Comparison of ENCODE assay signal across 8 cellular contexts in the genomic region with DNA sequence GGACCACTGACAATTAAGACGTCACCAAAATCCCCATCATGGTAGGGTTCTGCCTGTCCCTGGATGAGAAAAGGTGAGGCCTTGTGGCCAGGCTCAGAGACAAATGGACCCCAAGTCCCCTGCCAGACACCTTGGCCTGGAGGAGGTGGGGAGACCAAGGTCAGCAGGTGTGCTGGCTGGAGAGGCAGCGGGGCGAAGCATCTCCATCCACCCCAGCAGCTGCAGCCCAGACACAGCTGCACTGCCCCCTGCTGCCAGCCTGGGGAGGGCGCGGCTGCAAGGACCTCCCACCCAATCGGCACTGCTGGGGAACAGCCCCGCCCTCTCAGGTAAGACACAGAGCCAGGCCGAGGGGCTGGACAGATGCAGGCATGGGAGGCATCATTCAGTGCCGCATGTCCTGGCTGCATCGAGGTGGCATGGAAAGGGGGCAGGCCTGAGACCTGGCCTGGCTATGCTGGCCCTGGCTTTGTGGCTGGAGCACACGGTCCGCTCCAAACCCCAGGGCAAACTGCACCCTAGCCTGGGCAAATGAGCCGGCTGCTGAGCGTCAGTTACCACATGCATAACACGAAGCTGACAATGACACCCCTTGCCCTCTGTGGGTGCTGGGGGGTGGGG. TPM values are rescaled to one million over a fixed set of nuclear protein-coding genes. Genes with fewer than 3 reads are reported as not detected.
DNase-seq lines count a peak whose midpoint lies in the region; ATAC-seq and TF ChIP-seq lines count a peak whose summit lies in the region.

No MANE protein-coding gene starts in this region.

- no peaks in the 10 kb centered on the region for H3K27me3 ChIP-seq in endodermal cell (ENCODE audit: control insufficient read depth, insufficient read depth, low read length, poor library complexity, severe bottlenecking)

- peaks cover 15% of the 10 kb centered on the region for H3K4me1 Mint-ChIP-seq in endodermal cell

- 55 to 60% methylated on average over 3 to 15 of the region's 15 CpGs for WGBS in endodermal cell (ENCODE audit: insufficient coverage in 1 of 2, insufficient read length in 1 of 2), 2 experiments

- no peak overlapping the region for H3K4me3 ChIP-seq in endodermal cell (ENCODE audit: low read length)

- TF ChIP-seq RAD21 in Ishikawa (IDR thresholded peaks at IDR 0.05; ENCODE audit: low read depth) = peak; percentile 61

- H3K36me3 ChIP-seq in endodermal cell (ENCODE audit: control insufficient read depth, insufficient read depth, low read length) = no peaks in the 10 kb centered on the region

- peak; percentile 11 for DNase-seq in G401 (ENCODE audit: low spot score)
- peak; percentile 46 for DNase-seq in activated CD4-positive, alpha-beta T cell treated with anti-CD3 and anti-CD28 coated beads, Interleukin-2, amount 50 U/mL, for 24 hours (ENCODE audit: low read depth in 1 of 2, low spot score in 1 of 2)
- DNase-seq in endodermal cell = peak; percentile 96
- DNase-seq in stimulated activated CD4-positive, alpha-beta T cell treated with anti-CD3 and anti-CD28 coated beads, Interleukin-15, amount 100 ng/mL, for 1 hour (ENCODE audit: low read depth in 1 of 2, low spot score in 1 of 2) = peak; percentile 51 to 64
- DNase-seq in ACHN = no peak
- DNase-seq in COLO829 (ENCODE audit: low spot score) = no peak

- in situ Hi-C loops in G401 (cut with HindIII; ENCODE audit: low sequenced_read_pairs) = no loop called here
- in situ Hi-C loops in ACHN (cut with HindIII; ENCODE audit: low pct_ligation_motif_present, low pct_unique_long_range_greater_than_20kb, low sequenced_read_pairs) = no loop called here

- H3K9me3 ChIP-seq in endodermal cell (ENCODE audit: control insufficient read depth, low read length) = no peaks in the 10 kb centered on the region

- ATAC-seq in HG02798 (IDR thresholded peaks at IDR 0.05; ENCODE audit: poor library complexity, unreplicated experiment) = no peak

- no peaks in the 10 kb centered on the region for H3K27me3 Mint-ChIP-seq in endodermal cell (ENCODE audit: insufficient read depth)

- TF ChIP-seq EP300 in Ishikawa (IDR thresholded peaks at IDR 0.05; ENCODE audit: borderline replicate concordance) = peak; percentile 54; the same call in 1 of the 2 replicates

- TF ChIP-seq CTCF in endodermal cell (conservative IDR thresholded peaks at IDR 0.05) = peak; percentile 91

- H3K27ac ChIP-seq in endodermal cell (ENCODE audit: low read depth, low read length) = no peak overlapping the region

- peaks cover 7% of the 10 kb centered on the region for H3K4me1 ChIP-seq in endodermal cell (ENCODE audit: control insufficient read depth, insufficient read depth, low read length)

- H3K9me3 Mint-ChIP-seq in endodermal cell = no peaks in the 10 kb centered on the region

- no peak overlapping the region for H3K4me3 Mint-ChIP-seq in endodermal cell

- H3K36me3 Mint-ChIP-seq in endodermal cell (ENCODE audit: low read depth) = peaks cover 21% of the 10 kb centered on the region

- no peak overlapping the region for H3K27ac Mint-ChIP-seq in endodermal cell

- H3K9ac ChIP-seq in endodermal cell (ENCODE audit: extremely low read depth, low read length, poor library complexity, severe bottlenecking) = no peak overlapping the region

TF ChIP-seq in Ishikawa, 13 proteins besides CTCF, POLR2A, EP300 and RAD21:
- TF ChIP-seq EGR1 (IDR thresholded peaks at IDR 0.05) (no peak), TEAD4 (IDR thresholded peaks at IDR 0.05) (no peak), YY1 (IDR thresholded peaks at IDR 0.05; ENCODE audit: low read depth) (no peak), FOXM1 (IDR thresholded peaks at IDR 0.05; ENCODE audit: borderline replicate concordance, low read depth) (no peak), NFIC (IDR thresholded peaks at IDR 0.05) (no peak), CEBPB (IDR thresholded peaks at IDR 0.05) (no peak), TCF12 (IDR thresholded peaks at IDR 0.05; ENCODE audit: low read depth) (peak; percentile 88), TAF1 (IDR thresholded peaks at IDR 0.05; ENCODE audit: low read depth) (no peak)
- TF ChIP-seq, protein P1, sequence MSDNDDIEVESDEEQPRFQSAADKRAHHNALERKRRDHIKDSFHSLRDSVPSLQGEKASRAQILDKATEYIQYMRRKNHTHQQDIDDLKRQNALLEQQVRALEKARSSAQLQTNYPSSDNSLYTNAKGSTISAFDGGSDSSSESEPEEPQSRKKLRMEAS (IDR thresholded peaks at IDR 0.05) = peak; percentile 41
- TF ChIP-seq, protein P2, sequence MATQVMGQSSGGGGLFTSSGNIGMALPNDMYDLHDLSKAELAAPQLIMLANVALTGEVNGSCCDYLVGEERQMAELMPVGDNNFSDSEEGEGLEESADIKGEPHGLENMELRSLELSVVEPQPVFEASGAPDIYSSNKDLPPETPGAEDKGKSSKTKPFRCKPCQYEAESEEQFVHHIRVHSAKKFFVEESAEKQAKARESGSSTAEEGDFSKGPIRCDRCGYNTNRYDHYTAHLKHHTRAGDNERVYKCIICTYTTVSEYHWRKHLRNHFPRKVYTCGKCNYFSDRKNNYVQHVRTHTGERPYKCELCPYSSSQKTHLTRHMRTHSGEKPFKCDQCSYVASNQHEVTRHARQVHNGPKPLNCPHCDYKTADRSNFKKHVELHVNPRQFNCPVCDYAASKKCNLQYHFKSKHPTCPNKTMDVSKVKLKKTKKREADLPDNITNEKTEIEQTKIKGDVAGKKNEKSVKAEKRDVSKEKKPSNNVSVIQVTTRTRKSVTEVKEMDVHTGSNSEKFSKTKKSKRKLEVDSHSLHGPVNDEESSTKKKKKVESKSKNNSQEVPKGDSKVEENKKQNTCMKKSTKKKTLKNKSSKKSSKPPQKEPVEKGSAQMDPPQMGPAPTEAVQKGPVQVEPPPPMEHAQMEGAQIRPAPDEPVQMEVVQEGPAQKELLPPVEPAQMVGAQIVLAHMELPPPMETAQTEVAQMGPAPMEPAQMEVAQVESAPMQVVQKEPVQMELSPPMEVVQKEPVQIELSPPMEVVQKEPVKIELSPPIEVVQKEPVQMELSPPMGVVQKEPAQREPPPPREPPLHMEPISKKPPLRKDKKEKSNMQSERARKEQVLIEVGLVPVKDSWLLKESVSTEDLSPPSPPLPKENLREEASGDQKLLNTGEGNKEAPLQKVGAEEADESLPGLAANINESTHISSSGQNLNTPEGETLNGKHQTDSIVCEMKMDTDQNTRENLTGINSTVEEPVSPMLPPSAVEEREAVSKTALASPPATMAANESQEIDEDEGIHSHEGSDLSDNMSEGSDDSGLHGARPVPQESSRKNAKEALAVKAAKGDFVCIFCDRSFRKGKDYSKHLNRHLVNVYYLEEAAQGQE (IDR thresholded peaks at IDR 0.05; ENCODE audit: low read depth) = no peak
- TF ChIP-seq, protein P3, sequence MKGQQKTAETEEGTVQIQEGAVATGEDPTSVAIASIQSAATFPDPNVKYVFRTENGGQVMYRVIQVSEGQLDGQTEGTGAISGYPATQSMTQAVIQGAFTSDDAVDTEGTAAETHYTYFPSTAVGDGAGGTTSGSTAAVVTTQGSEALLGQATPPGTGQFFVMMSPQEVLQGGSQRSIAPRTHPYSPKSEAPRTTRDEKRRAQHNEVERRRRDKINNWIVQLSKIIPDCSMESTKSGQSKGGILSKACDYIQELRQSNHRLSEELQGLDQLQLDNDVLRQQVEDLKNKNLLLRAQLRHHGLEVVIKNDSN (IDR thresholded peaks at IDR 0.05) = no peak
TF ChIP-seq in Ishikawa: peak in this region for 2.

RNA-seq across cellular contexts. Expression of a gene that starts 12.2 kb away (rescaled TPM):
- total RNA-seq in G401 (2014; rRNA removed; shearing (Covaris generic)) = 3.3 and 10.6 TPM in 2 replicates
- 1 to 10 TPM; 1.9 to 6.6 TPM for total RNA-seq in endodermal cell
- polyA plus RNA-seq in endodermal cell (2013, experiment 1 of 2) = 25.3 TPM
- 22.9 TPM for polyA plus RNA-seq in endodermal cell (2013, experiment 2 of 2)

RNA-seq across cellular contexts. Expression of a gene that starts 20.8 kb away (rescaled TPM):
- total RNA-seq in G401 (2014; rRNA removed; shearing (Covaris generic)) = 18.3 and 26.0 TPM in 2 replicates
- 10 to 100 TPM; 20.3 to 24.4 TPM for total RNA-seq in endodermal cell
- polyA plus RNA-seq in endodermal cell (2013, experiment 1 of 2) = 4.8 TPM
- polyA plus RNA-seq in endodermal cell (2013, experiment 2 of 2) = 6.1 TPM

Comparison
In these comparisons a context has a peak if more than half of its experiments do, and no peak if none do; other contexts are left out.
1. DNase-seq: peak in G401 (single experiment), activated CD4-positive, alpha-beta T cell treated with anti-CD3 and anti-CD28 coated beads, Interleukin-2, amount 50 U/mL, for 24 hours (2 of 2), endodermal cell (single experiment) and stimulated activated CD4-positive, alpha-beta T cell treated with anti-CD3 and anti-CD28 coated beads, Interleukin-15, amount 100 ng/mL, for 1 hour (2 of 2); none in ACHN (single experiment) and COLO829 (single experiment).